Comparison of ENCODE assay signal across 14 cellular contexts in genomic region chr7:92784935-92785334, GRCh38.
"Had no signal": no experiment of that assay in that cellular context is flagged by ENCODE, and none has a peak within 500 bp of the region (broad histone marks: within the 10 kb centered on the region; RNA-seq: fewer than 3 reads in every experiment).

No MANE protein-coding gene starts in this region.

- H3K9me3 ChIP-seq: vagina had no signal

- DNase-seq: activated B cell treated with CpG ODN at 0.5 μM for 24 hours; activated CD4-positive, alpha-beta T cell treated with anti-CD3 and anti-CD28 coated beads for 48 hours; activated T-cell treated with anti-CD3 and anti-CD28 coated beads, Interleukin-2, amount 50 U/mL, for 1 hour; hippocampal formation; naive B cell; posterior cingulate gyrus; retina; stimulated activated CD4-positive, alpha-beta T cell treated with anti-CD3 and anti-CD28 coated beads, Interleukin-4, amount 100 ng/mL, for 1 hour; stimulated activated naive B cell treated with anti-CD40 and anti-IgM and Interleukin-4, amounts not matched to agents 10 μg/mL and 1 μg/mL and 100 μg/mL, for 72 hours; T-cell had no signal

- ATAC-seq: left lobe of liver; stimulated activated naive B cell treated with anti-CD40 and anti-IgM and Interleukin-4, amounts not matched to agents 10 μg/mL and 1 μg/mL and 100 μg/mL, for 72 hours; T-cell had no signal

- H3K27me3 ChIP-seq: ascending aorta, tibial nerve, vagina had no signal

- H3K4me3 ChIP-seq: ascending aorta, tibial nerve, vagina had no signal

- H3K27me3 Mint-ChIP-seq: activated B cell treated with CpG ODN at 0.5 μM for 24 hours; naive B cell; stimulated activated naive B cell treated with anti-CD40 and anti-IgM and Interleukin-4, amounts not matched to agents 10 μg/mL and 1 μg/mL and 100 μg/mL, for 72 hours; T-cell had no signal

- H3K36me3 ChIP-seq: ascending aorta, vagina had no signal

- H3K4me3 Mint-ChIP-seq: activated B cell treated with CpG ODN at 0.5 μM for 24 hours; naive B cell; stimulated activated naive B cell treated with anti-CD40 and anti-IgM and Interleukin-4, amounts not matched to agents 10 μg/mL and 1 μg/mL and 100 μg/mL, for 72 hours; T-cell had no signal

- H3K27ac Mint-ChIP-seq: activated B cell treated with CpG ODN at 0.5 μM for 24 hours; stimulated activated naive B cell treated with anti-CD40 and anti-IgM and Interleukin-4, amounts not matched to agents 10 μg/mL and 1 μg/mL and 100 μg/mL, for 72 hours had no signal
